ENCODE assay signal across 8 cellular contexts in genomic region chr10:120824864-120825263, GRCh38. TPM values are rescaled to one million over a fixed set of nuclear protein-coding genes. Genes with fewer than 3 reads are reported as not detected.
A peak's percentile ranks its signal among the peaks of the same experiment; 100 is the strongest.
DNase-seq lines count a peak whose midpoint lies in the region; ATAC-seq, FAIRE-seq and TF ChIP-seq lines count a peak whose summit lies in the region.

No MANE protein-coding gene starts in this region.

- no peaks in the 10 kb centered on the region for H3K79me2 ChIP-seq in Karpas-422 (ENCODE audit: low read length)
- H3K79me2 ChIP-seq in HepG2 (ENCODE audit: insufficient read depth, low read length): no peaks in the 10 kb centered on the region

- WGBS in HepG2 (ENCODE audit: low lambda C conversion rate): 24% methylated on average over 7 of the region's 10 CpGs

- intact Hi-C loops in HepG2 (cut with micrococcal nuclease; ENCODE audit: unreplicated experiment): no loop called here
- intact Hi-C loops in ascending aorta (cut with DNase I): no loop called here

- CTCF ChIA-PET in HepG2 (lab: Yijun Ruan, JAX; ENCODE audit: low intra/inter-chr PET ratio, low total read pairs): no interaction called here

- no peak overlapping the region for H2AFZ ChIP-seq in Karpas-422 (ENCODE audit: low read length)
- no peak overlapping the region for H2AFZ ChIP-seq in HepG2 (ENCODE audit: low read length)

- peak; percentile 59 for TF ChIP-seq RAD21 in HepG2 (CRISPR knock-in tag; IDR thresholded peaks at IDR 0.05)

- no peaks in the 10 kb centered on the region for H3K36me3 Mint-ChIP-seq in stimulated activated memory B cell treated with anti-CD40 and anti-IgM and Interleukin-4, amounts not matched to agents 10 μg/mL and 1 μg/mL and 100 μg/mL, for 72 hours

- H3K27ac Mint-ChIP-seq in stimulated activated memory B cell treated with anti-CD40 and anti-IgM and Interleukin-4, amounts not matched to agents 10 μg/mL and 1 μg/mL and 100 μg/mL, for 72 hours: no peak overlapping the region

- H4K20me1 ChIP-seq in Karpas-422 (ENCODE audit: insufficient read depth, low read depth, low read length): peaks cover 6% of the 10 kb centered on the region; the same call in 1 of the 2 replicates
- H4K20me1 ChIP-seq in HepG2 (ENCODE audit: insufficient read depth, low read length): no peaks in the 10 kb centered on the region; the same call in 1 of the 2 replicates

- POLR2A ChIA-PET in HepG2 (lab: Yijun Ruan, JAX): no interaction called here

- peak; percentile 51 for FAIRE-seq in HepG2 (lab: Jason Lieb, UNC)

- DNase-seq in GM06990 (ENCODE audit: extremely low read depth, insufficient read length): no peak
- DNase-seq in Karpas-422: peak; percentile 80
- DNase-seq in WERI-Rb-1: peak; percentile 65
- peak; percentile 51 for DNase-seq in HepG2 (ENCODE audit: low spot score)
- DNase-seq in ascending aorta (ENCODE audit: low spot score in 2 of 2): no peak
- no peak for DNase-seq in NCI-H1105 treated with DMSO at 0.1 percent for 48 hours (lab: John Stamatoyannopoulos, UW)
- no peak for DNase-seq in effector CD4-positive, alpha-beta T cell

- TF ChIP-seq EP300 in HepG2 (IDR thresholded peaks at IDR 0.05; ENCODE audit: low read depth in 2 of 2, low read length in 2 of 2) (no peak), HepG2 (CRISPR knock-in tag; IDR thresholded peaks at IDR 0.05; ENCODE audit: borderline replicate concordance) (no peak)

- peak; percentile 71 for TF ChIP-seq CTCF in GM06990 (IDR thresholded peaks at IDR 0.05; ENCODE audit: insufficient read depth, low read length, poor library complexity, severe bottlenecking)
- TF ChIP-seq CTCF in WERI-Rb-1 (IDR thresholded peaks at IDR 0.05; ENCODE audit: low read depth, low read length): peak; percentile 85
- TF ChIP-seq CTCF in HepG2 (CRISPR knock-in tag; IDR thresholded peaks at IDR 0.05): peak; percentile 76
- TF ChIP-seq CTCF in ascending aorta (IDR thresholded peaks at IDR 0.05): peak in 1 of 3 experiments; percentile 14

- no peak overlapping the region for H3K4me2 ChIP-seq in Karpas-422 (ENCODE audit: low read depth, low read length, poor library complexity, severe bottlenecking)
- H3K4me2 ChIP-seq in HepG2 (ENCODE audit: low read depth, low read length): no peak overlapping the region

- H3K4me1 Mint-ChIP-seq in stimulated activated memory B cell treated with anti-CD40 and anti-IgM and Interleukin-4, amounts not matched to agents 10 μg/mL and 1 μg/mL and 100 μg/mL, for 72 hours: peaks cover 39% of the 10 kb centered on the region

- no peaks in the 10 kb centered on the region for H3K27me3 ChIP-seq in GM06990 (replicated peaks; ENCODE audit: control insufficient read depth, insufficient read depth, low read length)
- no peaks in the 10 kb centered on the region for H3K27me3 ChIP-seq in Karpas-422 (ENCODE audit: low read length)
- no peaks in the 10 kb centered on the region for H3K27me3 ChIP-seq in WERI-Rb-1 (ENCODE audit: insufficient read depth, low read depth, severe bottlenecking)
- H3K27me3 ChIP-seq in HepG2 (ENCODE audit: control insufficient read depth in 1 of 2, insufficient read depth in 2 of 2, low read length in 2 of 2): peaks cover 0 to 2% of the 10 kb centered on the region in 2 experiments; a peak in 1 of 5 replicates
- H3K27me3 ChIP-seq in ascending aorta: no peaks in the 10 kb centered on the region

- H3K4me3 Mint-ChIP-seq in stimulated activated memory B cell treated with anti-CD40 and anti-IgM and Interleukin-4, amounts not matched to agents 10 μg/mL and 1 μg/mL and 100 μg/mL, for 72 hours: no peak overlapping the region

- peak; percentile 78 for ATAC-seq in HepG2
- no peak for ATAC-seq in stimulated activated memory B cell treated with anti-CD40 and anti-IgM and Interleukin-4, amounts not matched to agents 10 μg/mL and 1 μg/mL and 100 μg/mL, for 72 hours

- BruUV-seq in HepG2 (replicated peaks; lab: Mats Ljungman, UMichigan): no TSS peak

- H3K9me3 Mint-ChIP-seq in stimulated activated memory B cell treated with anti-CD40 and anti-IgM and Interleukin-4, amounts not matched to agents 10 μg/mL and 1 μg/mL and 100 μg/mL, for 72 hours: no peaks in the 10 kb centered on the region

- H3K36me3 ChIP-seq in GM06990 (ENCODE audit: control insufficient read depth, insufficient read depth, low read length) (no peaks in the 10 kb centered on the region), Karpas-422 (ENCODE audit: insufficient read depth, low read length) (no peaks in the 10 kb centered on the region), WERI-Rb-1 (no peaks in the 10 kb centered on the region), HepG2 (replicated peaks in 1 of 2; ENCODE audit: control insufficient read depth in 1 of 2, insufficient read depth in 2 of 2, low read length in 2 of 2) (no peaks in the 10 kb centered on the region), ascending aorta (no peaks in the 10 kb centered on the region)

- H3K27me3 Mint-ChIP-seq in stimulated activated memory B cell treated with anti-CD40 and anti-IgM and Interleukin-4, amounts not matched to agents 10 μg/mL and 1 μg/mL and 100 μg/mL, for 72 hours: no peaks in the 10 kb centered on the region

- H3K9me2 ChIP-seq in Karpas-422 (replicated peaks; ENCODE audit: insufficient read depth, low read length): no peaks in the 10 kb centered on the region

- H3K27ac ChIP-seq in Karpas-422 (ENCODE audit: low read length) (no peak overlapping the region), WERI-Rb-1 (no peak overlapping the region), HepG2 (ENCODE audit: extremely low read length, insufficient read depth, low read length) (no peak overlapping the region), ascending aorta (no peak overlapping the region)

- H3K4me1 ChIP-seq in Karpas-422 (ENCODE audit: low read length) (no peaks in the 10 kb centered on the region), HepG2 (ENCODE audit: insufficient read depth, low read length) (peaks cover 6% of the 10 kb centered on the region; the same call in 1 of the 2 replicates), ascending aorta (no peaks in the 10 kb centered on the region)

- in situ Hi-C loops in HepG2 (cut with HindIII; ENCODE audit: extremely low pct_ligation_motif_present, low pct_unique_long_range_greater_than_20kb): no loop called here

- H3K4me3 ChIP-seq in GM06990 (replicated peaks; ENCODE audit: low read depth, low read length) (no peak overlapping the region), Karpas-422 (ENCODE audit: low read length) (no peak overlapping the region), WERI-Rb-1 (ENCODE audit: low read depth, low read length) (no peak overlapping the region), HepG2 (replicated peaks in 1 of 3; ENCODE audit: insufficient read depth in 1 of 3, low read depth in 2 of 3, low read length in 3 of 3) (no peak overlapping the region), ascending aorta (no peak overlapping the region)

- H3K9me3 ChIP-seq in Karpas-422 (ENCODE audit: low read length) (no peaks in the 10 kb centered on the region), WERI-Rb-1 (ENCODE audit: severe bottlenecking) (no peaks in the 10 kb centered on the region), HepG2 (ENCODE audit: low read length) (no peaks in the 10 kb centered on the region), ascending aorta (no peaks in the 10 kb centered on the region)

- H3K9ac ChIP-seq in Karpas-422 (ENCODE audit: low read length): no peak overlapping the region
- no peak overlapping the region for H3K9ac ChIP-seq in HepG2 (ENCODE audit: insufficient read depth, low read depth, low read length)

- TF ChIP-seq POLR2A in HepG2 (IDR thresholded peaks at IDR 0.05; ENCODE audit: insufficient read depth in 1 of 2, low read depth in 2 of 2, low read length in 2 of 2): no peak

TF ChIP-seq in HepG2, 621 proteins besides CTCF, POLR2A, EP300 and RAD21:
- TF ChIP-seq ATF2 (CRISPR knock-in tag; IDR thresholded peaks at IDR 0.05): no peak
- no peak for TF ChIP-seq NFE2 (CRISPR knock-in tag; IDR thresholded peaks at IDR 0.05)
- TF ChIP-seq STAG1 (CRISPR knock-in tag; IDR thresholded peaks at IDR 0.05): peak; percentile 62
- peak; percentile 73; the same call in 1 of the 2 replicates for TF ChIP-seq SMC3 (IDR thresholded peaks at IDR 0.05; ENCODE audit: low read length)

RNA-seq across cellular contexts. Expression of gene WDR11, which starts 26.3 kb away (rescaled TPM):
- 46.8 and 73.2 TPM in 2 replicates for total RNA-seq in Karpas-422 (2014; rRNA removed; shearing (Covaris generic); ENCODE audit: low replicate concordance)
- total RNA-seq in HepG2 (2016; rRNA removed; fragmentation: Illumina TruSeq; extraction: Trizol): 38.0 and 40.3 TPM in 2 replicates
- 13.8 and 16.7 TPM in 2 replicates for total RNA-seq in HepG2 (2016; cell fraction: cytosol; rRNA removed; fragmentation: Illumina TruSeq; extraction: Trizol; ENCODE audit: low read depth)
- 38.1 and 40.8 TPM in 2 replicates for total RNA-seq in HepG2 (2016; cell fraction: insoluble cytoplasmic fraction; rRNA removed; fragmentation: Illumina TruSeq; extraction: Trizol)
- 15.0 and 16.8 TPM in 2 replicates for total RNA-seq in HepG2 (2016; cell fraction: membrane; rRNA removed; fragmentation: Illumina TruSeq; extraction: Trizol)
- 63.4 and 65.2 TPM in 2 replicates for total RNA-seq in HepG2 (2016; cell fraction: nucleus; rRNA removed; fragmentation: Illumina TruSeq; extraction: Trizol)
- polyA plus RNA-seq in HepG2 (2011; rRNA removed): 43.0 and 45.2 TPM in 2 replicates
- 16.1 and 24.5 TPM in 2 replicates for polyA plus RNA-seq in HepG2 (2011; cell fraction: cytosol; rRNA removed)
- 73.4 and 81.8 TPM in 2 replicates for polyA plus RNA-seq in HepG2 (2011; cell fraction: nucleus; rRNA removed)
- 21.6 and 23.5 TPM in 2 replicates for polyA plus RNA-seq in HepG2 (2012)
- polyA plus RNA-seq in HepG2 (2016; cell fraction: cytosol; fragmentation: Illumina TruSeq; extraction: Trizol; ENCODE audit: low read depth): 1.5 and 1.9 TPM in 2 replicates
- 23.9 and 24.3 TPM in 2 replicates for polyA plus RNA-seq in HepG2 (2016; cell fraction: insoluble cytoplasmic fraction; fragmentation: Illumina TruSeq; extraction: Trizol; ENCODE audit: low read depth)
- polyA plus RNA-seq in HepG2 (2016; cell fraction: membrane; fragmentation: Illumina TruSeq; extraction: Trizol; ENCODE audit: low read depth): 4.8 and 5.0 TPM in 2 replicates
- 68.1 and 78.3 TPM in 2 replicates for polyA plus RNA-seq in HepG2 (2016; cell fraction: nucleus; fragmentation: Illumina TruSeq; extraction: Trizol; ENCODE audit: insufficient read depth, low read depth)
- 143 and 159 TPM in 2 replicates for polyA minus RNA-seq in HepG2 (2011; rRNA and poly(A)+ RNA removed; ENCODE audit: low replicate concordance)
- polyA minus RNA-seq in HepG2 (2011; cell fraction: cytosol; rRNA and poly(A)+ RNA removed): 28.1 and 50.1 TPM in 2 replicates
- polyA minus RNA-seq in HepG2 (2011; cell fraction: nucleus; rRNA and poly(A)+ RNA removed): 118 and 125 TPM in 2 replicates
- 10.2 TPM for total RNA-seq in ascending aorta

Comparison
In these comparisons a context has a peak if more than half of its experiments do, and no peak if none do; other contexts are left out.
1. DNase-seq: peak in Karpas-422 (single experiment), WERI-Rb-1 (single experiment) and HepG2 (single experiment); none in GM06990 (single experiment), ascending aorta (0 of 2), NCI-H1105 treated with DMSO at 0.1 percent for 48 hours (single experiment) and effector CD4-positive, alpha-beta T cell (single experiment).